ENCODE assay signal across 19 cellular contexts in genomic region chr4:40306203-40306602, GRCh38. TPM values are rescaled to one million over a fixed set of nuclear protein-coding genes. Genes with fewer than 3 reads are reported as not detected.
DNase-seq lines count a peak whose midpoint lies in the region; ATAC-seq and TF ChIP-seq lines count a peak whose summit lies in the region.
"Had no signal": no experiment of that assay in that cellular context is flagged by ENCODE, and none has a peak within 500 bp of the region (broad histone marks: within the 10 kb centered on the region; RNA-seq: fewer than 3 reads in every experiment).

No MANE protein-coding gene starts in this region.

- H3K36me3 ChIP-seq in KMS-11 (ENCODE audit: insufficient read depth) (no peaks in the 10 kb centered on the region), adrenal gland (replicated peaks in 1 of 2) (no peaks in the 10 kb centered on the region)
- H3K36me3 ChIP-seq: MG63, suprapubic skin had no signal

- peak overlapping the region; percentile 15 for H3K4me3 Mint-ChIP-seq in activated CD4-positive, alpha-beta T cell treated with anti-CD3 and anti-CD28 coated beads for 36 hours
- H3K4me3 Mint-ChIP-seq in activated T-helper 1 cell treated with anti-CD3 and anti-CD28 coated beads, Interleukin-12 subunit alpha, Interleukin-12 subunit beta, Interleukin-2, Interleukin-4 antibody, amounts not matched to agents 30 ng/mL and 10 ng/mL and 1 ng/mL, durations not matched to agents 14 hours and 24 hours and 36 hours = peak overlapping the region; percentile 61
- H3K4me3 Mint-ChIP-seq in naive thymus-derived CD8-positive, alpha-beta T cell = peak overlapping the region; percentile 0 to 90 (median 78)

- no peak for ATAC-seq in activated CD4-positive, alpha-beta T cell treated with anti-CD3 and anti-CD28 coated beads for 36 hours
- no peak for ATAC-seq in naive thymus-derived CD8-positive, alpha-beta T cell
- no peak for ATAC-seq in GM21529 (IDR thresholded peaks at IDR 0.05; ENCODE audit: unreplicated experiment)
- ATAC-seq: left ventricle myocardium superior had no signal

- peaks cover 87% of the 10 kb centered on the region for H3K4me1 Mint-ChIP-seq in activated CD4-positive, alpha-beta T cell treated with anti-CD3 and anti-CD28 coated beads for 36 hours
- peaks cover 80% of the 10 kb centered on the region for H3K4me1 Mint-ChIP-seq in activated T-helper 1 cell treated with anti-CD3 and anti-CD28 coated beads, Interleukin-12 subunit alpha, Interleukin-12 subunit beta, Interleukin-2, Interleukin-4 antibody, amounts not matched to agents 30 ng/mL and 10 ng/mL and 1 ng/mL, durations not matched to agents 14 hours and 24 hours and 36 hours (ENCODE audit: low read depth)
- peaks cover 52 to 92% (median 83%) of the 10 kb centered on the region in 4 donors for H3K4me1 Mint-ChIP-seq in naive thymus-derived CD8-positive, alpha-beta T cell

- intact Hi-C loops in activated CD4-positive, alpha-beta T cell treated with anti-CD3 and anti-CD28 coated beads for 36 hours (cut with DNase I, micrococcal nuclease) = loop anchor here (5.0 kb wide), 4 partner anchors 329 to 849 kb away; partner anchors contain the start of genes LIAS (in 1 of the 2), PDS5A (in 1 of the 2), RPL9 (in 1 of the 2) and SMIM14 (in 1 of the 2)
- intact Hi-C loops in activated T-helper 1 cell treated with anti-CD3 and anti-CD28 coated beads, Interleukin-12 subunit alpha, Interleukin-12 subunit beta, Interleukin-2, Interleukin-4 antibody, amounts not matched to agents 30 ng/mL and 10 ng/mL and 1 ng/mL, durations not matched to agents 14 hours and 24 hours and 36 hours (cut with micrococcal nuclease) = loop anchor here (5.0 kb wide), 5 partner anchors 366 to 609 kb away; partner anchors contain the start of gene UBE2K
- intact Hi-C loops in adrenal gland (cut with DNase I) = loop anchor here (5.0 kb wide), 2 partner anchors 154 to 159 kb away; no protein-coding TSS in a partner anchor

- H3K9ac ChIP-seq in KMS-11 = no peak overlapping the region

- no peak overlapping the region; the same call in 1 of the 2 replicates for H3K27ac ChIP-seq in KMS-11
- H3K27ac ChIP-seq in adrenal gland = peak overlapping the region in 1 of 5 donors; percentile 44
- H3K27ac ChIP-seq: suprapubic skin had no signal

- no peak for TF ChIP-seq POLR2A in adrenal gland (IDR thresholded peaks at IDR 0.05)

- H3K79me2 ChIP-seq in KMS-11 (ENCODE audit: insufficient read depth, low read depth) = no peaks in the 10 kb centered on the region

- TF ChIP-seq CTCF in KMS-11 (conservative IDR thresholded peaks at IDR 0.05; ENCODE audit: low read depth, low read length) (no peak), adrenal gland (IDR thresholded peaks at IDR 0.05) (no peak)

- H3K27ac Mint-ChIP-seq in activated CD4-positive, alpha-beta T cell treated with anti-CD3 and anti-CD28 coated beads for 36 hours = peak overlapping the region; percentile 25
- peak overlapping the region; percentile 57 for H3K27ac Mint-ChIP-seq in activated T-helper 1 cell treated with anti-CD3 and anti-CD28 coated beads, Interleukin-12 subunit alpha, Interleukin-12 subunit beta, Interleukin-2, Interleukin-4 antibody, amounts not matched to agents 30 ng/mL and 10 ng/mL and 1 ng/mL, durations not matched to agents 14 hours and 24 hours and 36 hours
- H3K27ac Mint-ChIP-seq in naive thymus-derived CD8-positive, alpha-beta T cell = peak overlapping the region; percentile 97 to 100 (median 99)

- WGBS in adrenal gland, 4 donors = 52 to 72% (median 55%) methylated on average over 3 of the region's 3 CpGs

- peaks cover 84% of the 10 kb centered on the region for H3K4me1 ChIP-seq in KMS-11 (ENCODE audit: low read depth, poor library complexity, severe bottlenecking)
- H3K4me1 ChIP-seq in adrenal gland (replicated peaks in 1 of 2) = peaks cover 0 to 8% of the 10 kb centered on the region in 2 donors

- H3K4me2 ChIP-seq in KMS-11 = peak overlapping the region; percentile 72

- POLR2A ChIA-PET in activated CD4-positive, alpha-beta T cell treated with anti-CD3 and anti-CD28 coated beads for 36 hours (lab: Charles Lee) = interaction anchor here (1.4 to 1.5 kb wide), 2 partner anchors 76 to 107 kb away, joined by 4 to 6 read pairs; no protein-coding TSS in a partner anchor
- POLR2A ChIA-PET in naive thymus-derived CD8-positive, alpha-beta T cell (lab: Charles Lee) = interaction anchor here (0.6 to 7.1 kb wide), 21 partner anchors 17 to 155 kb away, joined by 3 to 68 read pairs (median 11); partner anchors contain the start of gene RHOH

- H3K27me3 ChIP-seq in KMS-11 (ENCODE audit: insufficient read depth, low read depth) = no peaks in the 10 kb centered on the region
- no peaks in the 10 kb centered on the region for H3K27me3 ChIP-seq in adrenal gland
- H3K27me3 ChIP-seq: MG63, suprapubic skin had no signal

- H3K4me3 ChIP-seq in KMS-11 (IDR thresholded peaks at IDR 0.05; ENCODE audit: insufficient read depth, low read depth, low read length) (no peak overlapping the region), adrenal gland (no peak overlapping the region)
- H3K4me3 ChIP-seq: MG63, suprapubic skin had no signal

- H4K20me1 ChIP-seq in KMS-11 (ENCODE audit: insufficient read depth) = no peaks in the 10 kb centered on the region

- no peaks in the 10 kb centered on the region for H3K9me3 ChIP-seq in adrenal gland (replicated peaks in 1 of 3)
- H3K9me3 ChIP-seq: Caco-2, MG63, suprapubic skin had no signal

- no peak for DNase-seq in activated CD4-positive, alpha-beta T cell treated with anti-CD3 and anti-CD28 coated beads for 36 hours
- no peak for DNase-seq in activated CD4-positive, alpha-beta T cell treated with anti-CD3 and anti-CD28 coated beads for 4 hours
- DNase-seq in activated T-helper 1 cell treated with anti-CD3 and anti-CD28 coated beads, Interleukin-12 subunit alpha, Interleukin-12 subunit beta, Interleukin-2, Interleukin-4 antibody, amounts not matched to agents 30 ng/mL and 10 ng/mL and 1 ng/mL, durations not matched to agents 14 hours and 24 hours and 36 hours (ENCODE audit: low spot score) = no peak
- peak in 1 of 10 donors; percentile 22 for DNase-seq in naive thymus-derived CD8-positive, alpha-beta T cell
- DNase-seq in adrenal gland (no peak), NOMO-1 treated with dmso at 0.1 percent for 144 hours (lab: John Stamatoyannopoulos, UW; ENCODE audit: unreplicated experiment) (no peak)
- DNase-seq: activated CD4-positive, alpha-beta T cell treated with anti-CD3 and anti-CD28 coated beads for 48 hours; Caco-2; caudate nucleus; left ventricle myocardium superior; MG63; NCI-H2107; NCI-H69; stimulated activated CD4-positive, alpha-beta T cell treated with anti-CD3 and anti-CD28 coated beads, Interleukin-15, amount 100 ng/mL, for 24 hours had no signal

- peaks cover 7% of the 10 kb centered on the region for H3K36me3 Mint-ChIP-seq in activated CD4-positive, alpha-beta T cell treated with anti-CD3 and anti-CD28 coated beads for 36 hours (ENCODE audit: low read depth)
- peaks cover 11% of the 10 kb centered on the region for H3K36me3 Mint-ChIP-seq in activated T-helper 1 cell treated with anti-CD3 and anti-CD28 coated beads, Interleukin-12 subunit alpha, Interleukin-12 subunit beta, Interleukin-2, Interleukin-4 antibody, amounts not matched to agents 30 ng/mL and 10 ng/mL and 1 ng/mL, durations not matched to agents 14 hours and 24 hours and 36 hours (ENCODE audit: low read depth)
- peaks cover 0 to 3% (median 0%) of the 10 kb centered on the region in 3 donors for H3K36me3 Mint-ChIP-seq in naive thymus-derived CD8-positive, alpha-beta T cell

- H3K9me3 Mint-ChIP-seq in activated CD4-positive, alpha-beta T cell treated with anti-CD3 and anti-CD28 coated beads for 36 hours (ENCODE audit: low read depth) = peaks cover 7% of the 10 kb centered on the region
- peaks cover 14% of the 10 kb centered on the region for H3K9me3 Mint-ChIP-seq in activated T-helper 1 cell treated with anti-CD3 and anti-CD28 coated beads, Interleukin-12 subunit alpha, Interleukin-12 subunit beta, Interleukin-2, Interleukin-4 antibody, amounts not matched to agents 30 ng/mL and 10 ng/mL and 1 ng/mL, durations not matched to agents 14 hours and 24 hours and 36 hours
- peaks cover 0 to 10% (median 2%) of the 10 kb centered on the region in 9 donors for H3K9me3 Mint-ChIP-seq in naive thymus-derived CD8-positive, alpha-beta T cell

- H2AFZ ChIP-seq in KMS-11 (ENCODE audit: low read depth) = no peak overlapping the region

- CTCF ChIA-PET in activated CD4-positive, alpha-beta T cell treated with anti-CD3 and anti-CD28 coated beads for 36 hours (lab: Charles Lee) = interaction anchor here (0.8 to 7.3 kb wide), 11 partner anchors 11 to 151 kb away, joined by 3 to 68 read pairs (median 7); partner anchors contain the start of gene RHOH

- no peaks in the 10 kb centered on the region for H3K27me3 Mint-ChIP-seq in activated CD4-positive, alpha-beta T cell treated with anti-CD3 and anti-CD28 coated beads for 36 hours
- no peaks in the 10 kb centered on the region for H3K27me3 Mint-ChIP-seq in activated T-helper 1 cell treated with anti-CD3 and anti-CD28 coated beads, Interleukin-12 subunit alpha, Interleukin-12 subunit beta, Interleukin-2, Interleukin-4 antibody, amounts not matched to agents 30 ng/mL and 10 ng/mL and 1 ng/mL, durations not matched to agents 14 hours and 24 hours and 36 hours (ENCODE audit: insufficient read depth)
- H3K27me3 Mint-ChIP-seq in naive thymus-derived CD8-positive, alpha-beta T cell = no peaks in the 10 kb centered on the region

RNA-seq across cellular contexts. Expression of gene CHRNA9, which starts 28.9 kb away (rescaled TPM):
- total RNA-seq in activated CD4-positive, alpha-beta T cell treated with anti-CD3 and anti-CD28 coated beads for 36 hours = not detected
- total RNA-seq in activated T-helper 1 cell treated with anti-CD3 and anti-CD28 coated beads, Interleukin-12 subunit alpha, Interleukin-12 subunit beta, Interleukin-2, Interleukin-4 antibody, amounts not matched to agents 30 ng/mL and 10 ng/mL and 1 ng/mL, durations not matched to agents 14 hours and 24 hours and 36 hours = not detected in 2 replicates
- under 1 TPM; 0.55 to 0.73 TPM for total RNA-seq in naive thymus-derived CD8-positive, alpha-beta T cell
- polyA plus RNA-seq in naive thymus-derived CD8-positive, alpha-beta T cell = under 1 TPM in 1 of 3 donors, not detected in 2; 0.39 TPM
- not detected for total RNA-seq in adrenal gland
- polyA plus RNA-seq in adrenal gland = not detected
- total RNA-seq: Caco-2, fibroblast of villous mesenchyme, left ventricle myocardium superior, pulmonary artery endothelial cell had no signal

Comparison
In these comparisons a context has a peak if more than half of its experiments do, and no peak if none do; other contexts are left out.
1. H3K27ac Mint-ChIP-seq: peak in every context shown above with its lines; median percentile 99 in naive thymus-derived CD8-positive, alpha-beta T cell; 57 in activated T-helper 1 cell treated with anti-CD3 and anti-CD28 coated beads, Interleukin-12 subunit alpha, Interleukin-12 subunit beta, Interleukin-2, Interleukin-4 antibody, amounts not matched to agents 30 ng/mL and 10 ng/mL and 1 ng/mL, durations not matched to agents 14 hours and 24 hours and 36 hours; 25 in activated CD4-positive, alpha-beta T cell treated with anti-CD3 and anti-CD28 coated beads for 36 hours.
2. H3K4me3 Mint-ChIP-seq: peak in every context shown above with its lines; median percentile 78 in naive thymus-derived CD8-positive, alpha-beta T cell; 61 in activated T-helper 1 cell treated with anti-CD3 and anti-CD28 coated beads, Interleukin-12 subunit alpha, Interleukin-12 subunit beta, Interleukin-2, Interleukin-4 antibody, amounts not matched to agents 30 ng/mL and 10 ng/mL and 1 ng/mL, durations not matched to agents 14 hours and 24 hours and 36 hours; 15 in activated CD4-positive, alpha-beta T cell treated with anti-CD3 and anti-CD28 coated beads for 36 hours.